ENCODE assay signal across 8 cellular contexts in the genomic region with DNA sequence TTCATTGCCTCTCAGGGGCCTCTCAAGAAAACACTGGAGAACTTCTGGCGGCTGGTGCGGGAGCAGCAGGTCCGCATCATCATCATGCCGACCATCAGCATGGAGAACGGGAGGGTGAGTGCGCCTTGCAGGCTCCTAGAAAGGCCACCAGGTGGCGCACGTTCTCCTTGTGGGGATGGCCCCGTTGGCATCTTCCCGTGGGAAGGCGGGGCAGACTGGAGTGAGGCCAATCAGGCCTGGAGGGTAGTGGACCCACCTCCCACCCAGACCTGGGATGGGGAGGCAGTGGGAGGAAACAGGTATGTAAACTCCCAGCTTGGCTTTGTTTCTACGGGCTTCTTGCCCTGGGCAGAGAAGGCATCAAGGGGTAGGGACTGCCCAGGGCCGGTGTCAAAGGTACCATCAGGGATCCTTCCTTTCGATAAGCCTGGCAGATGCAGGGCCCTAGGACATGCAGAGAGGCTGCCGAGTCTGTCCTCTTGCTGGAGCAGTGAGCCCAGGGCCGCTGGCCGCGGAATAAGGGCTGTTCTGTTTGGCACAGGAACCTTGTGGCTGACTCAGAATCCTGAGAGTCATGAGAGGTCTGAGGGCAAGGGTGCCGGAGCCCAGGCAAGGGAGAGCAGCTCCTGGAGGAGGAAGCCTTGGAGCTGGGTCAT. TPM values are rescaled to one million over a fixed set of nuclear protein-coding genes. Genes with fewer than 3 reads are reported as not detected.
DNase-seq lines count a peak whose midpoint lies in the region; ATAC-seq and TF ChIP-seq lines count a peak whose summit lies in the region.

No MANE protein-coding gene starts in this region.

- ATAC-seq in GM18519 (IDR thresholded peaks at IDR 0.05; ENCODE audit: low FRiP score, unreplicated experiment) (peak; percentile 60), HG03520 (IDR thresholded peaks at IDR 0.05; ENCODE audit: unreplicated experiment) (peak; percentile 48), memory B cell (ENCODE audit: low read depth) (peak; percentile 76)
- peak; percentile 88 for ATAC-seq in activated CD8-positive, alpha-beta T cell treated with anti-CD3 and anti-CD28 coated beads for 36 hours
- peak; percentile 65 for ATAC-seq in effector memory CD8-positive, alpha-beta T cell (replicated peaks)

- peaks cover 6% of the 10 kb centered on the region for H3K9me3 ChIP-seq in A673 (ENCODE audit: low read depth, low read length, poor library complexity, severe bottlenecking)

- H3K9me3 Mint-ChIP-seq in activated CD8-positive, alpha-beta T cell treated with anti-CD3 and anti-CD28 coated beads for 36 hours, result peaks cover 7% of the 10 kb centered on the region
- no peaks in the 10 kb centered on the region for H3K9me3 Mint-ChIP-seq in effector memory CD8-positive, alpha-beta T cell
- peaks cover 4% of the 10 kb centered on the region for H3K9me3 Mint-ChIP-seq in memory B cell

- intact Hi-C loops in A673 (cut with micrococcal nuclease; ENCODE audit: unreplicated experiment), result no loop called here
- intact Hi-C loops in activated CD8-positive, alpha-beta T cell treated with anti-CD3 and anti-CD28 coated beads for 36 hours (cut with micrococcal nuclease), result loop anchor here (10.0 kb wide), 1 partner anchor 661 kb away; no protein-coding TSS in a partner anchor

- H3K4me3 Mint-ChIP-seq in activated CD8-positive, alpha-beta T cell treated with anti-CD3 and anti-CD28 coated beads for 36 hours, result no peak overlapping the region
- H3K4me3 Mint-ChIP-seq in effector memory CD8-positive, alpha-beta T cell, result peak overlapping the region; percentile 59 to 71
- peak overlapping the region; percentile 33 for H3K4me3 Mint-ChIP-seq in memory B cell

- DNase-seq in A673 (ENCODE audit: low spot score), result peak; percentile 88
- peak; percentile 60 for DNase-seq in NCI-H82 treated with DMSO at 0.1 percent for 48 hours (lab: John Stamatoyannopoulos, UW; ENCODE audit: unreplicated experiment)
- peak; percentile 84 for DNase-seq in activated CD8-positive, alpha-beta T cell treated with anti-CD3 and anti-CD28 coated beads for 36 hours
- peak; percentile 65 to 71 (median 68) for DNase-seq in effector memory CD8-positive, alpha-beta T cell
- peak; percentile 62 to 64 for DNase-seq in memory B cell (ENCODE audit: low spot score in 2 of 2)
- DNase-seq in stimulated activated CD8-positive, alpha-beta memory T cell treated with anti-CD3 and anti-CD28 coated beads, Interleukin-15, amount 100 ng/mL, for 48 hours (ENCODE audit: low read depth in 2 of 2), result peak; percentile 63 to 65

- H3K27ac Mint-ChIP-seq in activated CD8-positive, alpha-beta T cell treated with anti-CD3 and anti-CD28 coated beads for 36 hours, result no peak overlapping the region
- peak overlapping the region in 1 of 2 donors; percentile 35 for H3K27ac Mint-ChIP-seq in effector memory CD8-positive, alpha-beta T cell
- no peak overlapping the region for H3K27ac Mint-ChIP-seq in memory B cell

- POLR2A ChIA-PET in A673 (lab: Charles Lee; ENCODE audit: low non-redundant PET), result no interaction called here
- POLR2A ChIA-PET in activated CD8-positive, alpha-beta T cell treated with anti-CD3 and anti-CD28 coated beads for 36 hours (lab: Charles Lee), result no interaction called here

- no TSS peak for BruUV-seq in A673 (replicated peaks; lab: Mats Ljungman, UMichigan)

- TF ChIP-seq CTCF in A673 (conservative IDR thresholded peaks at IDR 0.05; ENCODE audit: low read depth, low read length), result peak; percentile 97
- TF ChIP-seq CTCF in activated CD8-positive, alpha-beta T cell treated with anti-CD3 and anti-CD28 coated beads for 36 hours (IDR thresholded peaks at IDR 0.05), result peak; percentile 94

- no peak overlapping the region for H3K27ac ChIP-seq in A673 (ENCODE audit: low read depth, low read length, poor library complexity, severe bottlenecking)

- H3K4me1 Mint-ChIP-seq in activated CD8-positive, alpha-beta T cell treated with anti-CD3 and anti-CD28 coated beads for 36 hours (ENCODE audit: low read depth), result peaks cover 6% of the 10 kb centered on the region
- peaks cover 22 to 23% of the 10 kb centered on the region in 2 donors for H3K4me1 Mint-ChIP-seq in effector memory CD8-positive, alpha-beta T cell (ENCODE audit: low read depth in 2 of 2)
- peaks cover 9% of the 10 kb centered on the region for H3K4me1 Mint-ChIP-seq in memory B cell

- H3K36me3 ChIP-seq in A673 (ENCODE audit: insufficient read depth, low read length, poor library complexity, severe bottlenecking), result no peaks in the 10 kb centered on the region

- no peaks in the 10 kb centered on the region for H3K27me3 ChIP-seq in A673 (replicated peaks; ENCODE audit: insufficient read depth, low read depth, low read length, poor library complexity)

- H3K27me3 Mint-ChIP-seq in activated CD8-positive, alpha-beta T cell treated with anti-CD3 and anti-CD28 coated beads for 36 hours, result peaks cover 27% of the 10 kb centered on the region
- peaks cover 16 to 47% of the 10 kb centered on the region in 2 donors for H3K27me3 Mint-ChIP-seq in effector memory CD8-positive, alpha-beta T cell
- peaks cover 25% of the 10 kb centered on the region for H3K27me3 Mint-ChIP-seq in memory B cell

- H3K4me3 ChIP-seq in A673 (ENCODE audit: low read depth, low read length, poor library complexity, severe bottlenecking), result peak overlapping the region; percentile 12

- CTCF ChIA-PET in A673 (lab: Charles Lee), result no interaction called here
- CTCF ChIA-PET in activated CD8-positive, alpha-beta T cell treated with anti-CD3 and anti-CD28 coated beads for 36 hours (lab: Charles Lee), result interaction anchor here (1.0 to 1.6 kb wide), 8 partner anchors 9 to 486 kb away, joined by 3 to 6 read pairs (median 3); no protein-coding TSS in a partner anchor

- H3K36me3 Mint-ChIP-seq in activated CD8-positive, alpha-beta T cell treated with anti-CD3 and anti-CD28 coated beads for 36 hours (ENCODE audit: low read depth), result no peaks in the 10 kb centered on the region
- H3K36me3 Mint-ChIP-seq in effector memory CD8-positive, alpha-beta T cell (ENCODE audit: insufficient read depth), result no peaks in the 10 kb centered on the region
- H3K36me3 Mint-ChIP-seq in memory B cell, result no peaks in the 10 kb centered on the region

- no peaks in the 10 kb centered on the region for H3K4me1 ChIP-seq in A673 (ENCODE audit: insufficient read depth, low read length, poor library complexity, severe bottlenecking)

RNA-seq across cellular contexts. Expression of a gene that starts 18.9 kb away (rescaled TPM):
- 60.6 and 62.1 TPM in 2 replicates for total RNA-seq in A673 (2021)
- total RNA-seq in activated CD8-positive, alpha-beta T cell treated with anti-CD3 and anti-CD28 coated beads for 36 hours, result 10 to 100 TPM; 39.6 to 39.8 TPM
